ENCODE assay signal across 11 cellular contexts in the genomic region with DNA sequence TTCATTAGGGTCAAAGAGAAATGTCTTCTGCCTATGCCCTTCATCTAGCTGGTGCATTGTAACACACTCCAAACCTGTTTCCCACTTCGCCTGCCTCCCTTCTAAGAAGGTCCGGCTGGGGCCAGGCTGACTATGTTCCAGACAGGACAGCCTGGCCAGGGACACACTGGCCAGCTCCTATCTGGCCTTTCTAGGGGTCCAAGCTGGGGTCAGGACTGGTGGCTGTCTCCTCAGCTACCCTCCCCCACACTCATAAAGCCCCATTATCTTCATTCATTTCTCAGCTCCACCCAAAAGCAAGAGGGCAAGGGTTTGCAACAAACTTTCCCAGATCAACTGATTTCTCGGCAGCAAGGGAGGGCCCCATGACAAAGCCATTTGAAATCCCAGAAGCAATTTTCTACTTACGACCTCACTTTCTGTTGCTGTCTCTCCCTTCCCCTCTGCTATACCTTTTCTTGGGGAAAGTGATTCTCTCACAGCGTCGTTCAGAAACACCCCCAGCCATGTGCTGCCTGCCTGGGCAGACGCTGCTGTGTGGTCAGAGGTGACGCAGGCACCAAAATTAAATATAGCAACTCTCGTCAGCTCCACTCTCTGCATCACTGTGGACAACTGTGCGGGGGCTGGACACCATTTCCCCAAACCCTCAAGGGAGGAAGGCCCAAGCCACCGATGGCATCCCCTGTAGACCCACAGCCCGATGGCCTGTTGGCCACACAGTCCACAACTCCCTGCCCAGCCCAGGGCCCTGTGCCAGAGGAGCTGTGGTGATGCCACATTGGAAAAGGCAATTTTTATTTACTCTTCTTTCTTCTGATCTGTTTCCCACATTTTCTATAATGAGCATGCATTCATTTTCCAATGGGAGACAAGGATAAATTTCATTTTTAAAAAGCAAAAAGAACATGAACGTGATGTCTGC. TPM values are rescaled to one million over a fixed set of nuclear protein-coding genes. Genes with fewer than 3 reads are reported as not detected.
A peak's percentile ranks its signal among the peaks of the same experiment; 100 is the strongest.
DNase-seq lines count a peak whose midpoint lies in the region; ATAC-seq and TF ChIP-seq lines count a peak whose summit lies in the region.
"Had no signal": no experiment of that assay in that cellular context is flagged by ENCODE, and none has a peak within 500 bp of the region (broad histone marks: within the 10 kb centered on the region; RNA-seq: fewer than 3 reads in every experiment).

No MANE protein-coding gene starts in this region.

- H3K27me3 ChIP-seq in Peyer's patch = no peaks in the 10 kb centered on the region

- TF ChIP-seq CTCF in fibroblast of villous mesenchyme (IDR thresholded peaks at IDR 0.05; ENCODE audit: insufficient read depth, low read depth, low read length) = no peak
- no peak for TF ChIP-seq CTCF in Peyer's patch (IDR thresholded peaks at IDR 0.05)

- peak; percentile 28 for ATAC-seq in GM18505 (IDR thresholded peaks at IDR 0.05; ENCODE audit: unreplicated experiment)
- peak; percentile 48 for ATAC-seq in GM21423 (IDR thresholded peaks at IDR 0.05; ENCODE audit: unreplicated experiment)
- ATAC-seq in HG03432 (IDR thresholded peaks at IDR 0.05; ENCODE audit: unreplicated experiment) = peak; percentile 46
- ATAC-seq: naive thymus-derived CD8-positive, alpha-beta T cell had no signal

- no peak overlapping the region for H3K27ac ChIP-seq in Peyer's patch

- H3K36me3 ChIP-seq in Peyer's patch = no peaks in the 10 kb centered on the region

- TF ChIP-seq POLR2A in GM18505 (IDR thresholded peaks at IDR 0.05; ENCODE audit: borderline replicate concordance, extremely low read depth, insufficient read depth, insufficient read length) (peak; percentile 27), Peyer's patch (IDR thresholded peaks at IDR 0.05) (no peak)

- no peaks in the 10 kb centered on the region for H3K9me3 ChIP-seq in Peyer's patch

- no peaks in the 10 kb centered on the region for H3K4me1 ChIP-seq in Peyer's patch

- DNase-seq in fibroblast of villous mesenchyme (ENCODE audit: low read depth) = peak; percentile 28
- DNase-seq in DMS 273 treated with DMSO at 0.1 percent for 48 hours (lab: John Stamatoyannopoulos, UW) = no peak
- no peak for DNase-seq in pons (ENCODE audit: low spot score)
- DNase-seq in Peyer's patch = no peak
- DNase-seq in activated naive CD4-positive, alpha-beta T cell treated with Interleukin-2 at 50 U/mL for 16 hours = no peak
- DNase-seq: GF-D8, NCI-H2171 had no signal

- no peak overlapping the region for H3K4me3 ChIP-seq in fibroblast of villous mesenchyme (ENCODE audit: low read depth, low read length)
- no peak overlapping the region for H3K4me3 ChIP-seq in Peyer's patch

RNA-seq across cellular contexts. Expression of a gene that starts 6.1 kb away (rescaled TPM):
- not detected in 2 replicates for total RNA-seq in fibroblast of villous mesenchyme
- not detected for total RNA-seq in Peyer's patch

RNA-seq across cellular contexts. Expression of a gene that starts 9.8 kb away (rescaled TPM):
- total RNA-seq in fibroblast of villous mesenchyme (not detected in 2 replicates), Peyer's patch (not detected)
- total RNA-seq: naive thymus-derived CD8-positive, alpha-beta T cell had no signal
